ENCODE assay signal across 8 cellular contexts in genomic region chr9:70484232-70485130, GRCh38.
DNase-seq lines count a peak whose midpoint lies in the region; ATAC-seq, FAIRE-seq and TF ChIP-seq lines count a peak whose summit lies in the region.

No MANE protein-coding gene starts in this region.

- DNase-seq in DMS53 treated with DMSO at 0.1 percent for 48 hours (lab: John Stamatoyannopoulos, UW; ENCODE audit: unreplicated experiment) (peak; percentile 58), GM19239 (ENCODE audit: insufficient read length, low spot score) (peak; percentile 57), Panc1 (ENCODE audit: low read depth, low spot score) (peak; percentile 35), lower lobe of right lung (no peak), type B pancreatic cell (ENCODE audit: extremely low spot score, unreplicated experiment) (no peak)
- DNase-seq in effector memory CD8-positive, alpha-beta T cell: peak in 2 of 3 experiments; percentile 5 to 13

- POLR2A ChIA-PET in Panc1 (lab: Charles Lee): no interaction called here

- peaks cover 0 to 14% of the 10 kb centered on the region in 2 donors for H3K27me3 Mint-ChIP-seq in effector memory CD8-positive, alpha-beta T cell
- no peaks in the 10 kb centered on the region for H3K27me3 Mint-ChIP-seq in type B pancreatic cell

- H3K36me3 Mint-ChIP-seq in effector memory CD8-positive, alpha-beta T cell (ENCODE audit: insufficient read depth): no peaks in the 10 kb centered on the region
- H3K36me3 Mint-ChIP-seq in type B pancreatic cell: no peaks in the 10 kb centered on the region

- no peak overlapping the region for H3K4me3 Mint-ChIP-seq in effector memory CD8-positive, alpha-beta T cell
- no peak overlapping the region for H3K4me3 Mint-ChIP-seq in type B pancreatic cell

- in situ Hi-C loops in Panc1 (cut with HindIII; ENCODE audit: low pct_unique_long_range_greater_than_20kb, low sequenced_read_pairs): no loop called here

- ATAC-seq in HG03460 (IDR thresholded peaks at IDR 0.05; ENCODE audit: unreplicated experiment): peak; percentile 71
- peak; percentile 94 for ATAC-seq in Panc1
- ATAC-seq in effector memory CD8-positive, alpha-beta T cell (replicated peaks): peak; percentile 73
- ATAC-seq in lower lobe of right lung: peak; percentile 75 to 80
- ATAC-seq in HG03571 (IDR thresholded peaks at IDR 0.05; ENCODE audit: unreplicated experiment): no peak

- intact Hi-C loops in Panc1 (cut with micrococcal nuclease; ENCODE audit: unreplicated experiment): loop anchor here (5.0 kb wide), 2 partner anchors 62 to 142 kb away; no protein-coding TSS in a partner anchor
- intact Hi-C loops in lower lobe of right lung (cut with DNase I): loop anchor here (10.0 kb wide), 2 partner anchors 120 to 130 kb away; no protein-coding TSS in a partner anchor

- BruUV-seq in Panc1 (replicated peaks; lab: Mats Ljungman, UMichigan): no TSS peak

- H3K4me1 ChIP-seq in Panc1 (ENCODE audit: control insufficient read depth, insufficient read depth, low read length) (peaks cover 2% of the 10 kb centered on the region; the same call in 1 of the 2 replicates), lower lobe of right lung (peaks cover 73% of the 10 kb centered on the region)

- FAIRE-seq in GM19239 (lab: Jason Lieb, UNC): peak; percentile 68

- H3K27me3 ChIP-seq in Panc1 (ENCODE audit: control insufficient read depth, insufficient read depth, low read length) (no peaks in the 10 kb centered on the region), lower lobe of right lung (ENCODE audit: low read depth) (no peaks in the 10 kb centered on the region)

- CTCF ChIA-PET in Panc1 (lab: Charles Lee): interaction anchor here (0.9 to 1.3 kb wide), 2 partner anchors 66 to 144 kb away, joined by 3 to 5 read pairs; no protein-coding TSS in a partner anchor

- H3K36me3 ChIP-seq in Panc1 (ENCODE audit: control insufficient read depth, insufficient read depth, low read length) (no peaks in the 10 kb centered on the region), lower lobe of right lung (no peaks in the 10 kb centered on the region)

- H3K27ac ChIP-seq in Panc1 (ENCODE audit: low read length): no peak overlapping the region
- H3K27ac ChIP-seq in lower lobe of right lung: peak overlapping the region; percentile 51

- no peaks in the 10 kb centered on the region for H3K9me3 Mint-ChIP-seq in effector memory CD8-positive, alpha-beta T cell
- H3K9me3 Mint-ChIP-seq in type B pancreatic cell: no peaks in the 10 kb centered on the region

- H3K4me3 ChIP-seq in Panc1 (ENCODE audit: low read depth in 2 of 2, low read length in 2 of 2): no peak overlapping the region
- no peak overlapping the region for H3K4me3 ChIP-seq in lower lobe of right lung

- no peaks in the 10 kb centered on the region for H3K4me1 Mint-ChIP-seq in effector memory CD8-positive, alpha-beta T cell (ENCODE audit: low read depth in 2 of 2)
- peaks cover 30% of the 10 kb centered on the region for H3K4me1 Mint-ChIP-seq in type B pancreatic cell (ENCODE audit: unreplicated experiment)

- no peak overlapping the region for H3K27ac Mint-ChIP-seq in effector memory CD8-positive, alpha-beta T cell
- H3K27ac Mint-ChIP-seq in type B pancreatic cell: no peak overlapping the region

- H3K9me3 ChIP-seq in Panc1 (ENCODE audit: control insufficient read depth, insufficient read depth, low read depth, low read length): no peaks in the 10 kb centered on the region
- H3K9me3 ChIP-seq in lower lobe of right lung: no peaks in the 10 kb centered on the region

- TF ChIP-seq CTCF in Panc1 (IDR thresholded peaks at IDR 0.05): peak; percentile 78
- peak; percentile 83 for TF ChIP-seq CTCF in lower lobe of right lung (IDR thresholded peaks at IDR 0.05)
- TF ChIP-seq CTCF in type B pancreatic cell (conservative IDR thresholded peaks at IDR 0.05): peak; percentile 83

Comparison
In these comparisons a context has a peak if more than half of its experiments do, and no peak if none do; other contexts are left out.
1. DNase-seq: peak in DMS53 treated with DMSO at 0.1 percent for 48 hours (single experiment), GM19239 (single experiment), Panc1 (single experiment) and effector memory CD8-positive, alpha-beta T cell (2 of 3); none in lower lobe of right lung (single experiment) and type B pancreatic cell (single experiment).
2. Peak in every context shown above with its lines, with median percentiles within 50 percentile points of each other: CTCF ChIP-seq.